ENCODE assay signal across 16 cellular contexts in the genomic region with DNA sequence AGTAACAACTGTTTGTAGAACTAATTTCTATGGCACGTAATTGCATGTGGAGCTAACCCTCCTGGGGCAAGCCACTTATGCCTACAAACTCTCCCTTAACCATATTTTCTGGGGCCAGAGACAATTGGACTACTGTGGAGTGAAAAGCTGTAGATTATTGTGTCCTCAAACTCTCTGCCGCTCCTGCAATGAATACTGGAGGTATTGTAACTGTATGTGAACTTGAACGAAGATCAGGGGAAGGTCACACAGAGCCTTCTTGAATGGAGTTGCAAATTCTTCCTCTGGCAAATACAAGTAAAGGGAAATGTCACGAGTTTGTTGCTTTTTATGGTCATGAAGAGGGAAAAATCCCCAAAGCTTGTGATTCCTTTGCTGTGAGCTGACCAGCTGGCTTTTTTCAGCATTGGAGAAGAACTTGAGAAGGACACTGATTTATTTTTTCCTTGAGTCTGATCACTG. TPM values are rescaled to one million over a fixed set of nuclear protein-coding genes. Genes with fewer than 3 reads are reported as not detected.
DNase-seq lines count a peak whose midpoint lies in the region; ATAC-seq and TF ChIP-seq lines count a peak whose summit lies in the region.
"Had no signal": no experiment of that assay in that cellular context is flagged by ENCODE, and none has a peak within 500 bp of the region (broad histone marks: within the 10 kb centered on the region; RNA-seq: fewer than 3 reads in every experiment).

No MANE protein-coding gene starts in this region.

- no peaks in the 10 kb centered on the region for H3K36me3 ChIP-seq in rectal smooth muscle tissue (ENCODE audit: control insufficient read depth, insufficient read depth, low read length)
- H3K36me3 ChIP-seq: right lobe of liver, SJSA1 had no signal

- POLR2A ChIA-PET in WTC11 (lab: Charles Lee), result no interaction called here

- H3K4me1 ChIP-seq in rectal smooth muscle tissue (ENCODE audit: control insufficient read depth, insufficient read depth, low read length), result peaks cover 26% of the 10 kb centered on the region

- no peaks in the 10 kb centered on the region for H3K36me3 Mint-ChIP-seq in WTC11
- H3K36me3 Mint-ChIP-seq in activated T-cell treated with anti-CD3 and anti-CD28 coated beads, Interleukin-2, amount 50 U/mL, for 4 hours (ENCODE audit: insufficient read depth), result no peaks in the 10 kb centered on the region
- H3K36me3 Mint-ChIP-seq: stimulated activated effector memory CD8-positive, alpha-beta T cell treated with anti-CD3 and anti-CD28 coated beads, Interleukin-12 subunit alpha, Interleukin-12 subunit beta, amount 100 ng/mL, for 72 hours had no signal

- H3K27me3 ChIP-seq in rectal smooth muscle tissue (ENCODE audit: control insufficient read depth, insufficient read depth, low read length), result no peaks in the 10 kb centered on the region
- H3K27me3 ChIP-seq: right lobe of liver, SJSA1 had no signal

- H3K9me3 Mint-ChIP-seq in WTC11, result no peaks in the 10 kb centered on the region
- H3K9me3 Mint-ChIP-seq in activated T-cell treated with anti-CD3 and anti-CD28 coated beads, Interleukin-2, amount 50 U/mL, for 4 hours, result no peaks in the 10 kb centered on the region
- H3K9me3 Mint-ChIP-seq: activated CD4-positive, alpha-beta memory T cell treated with anti-CD3 and anti-CD28 coated beads, Interleukin-2, amount 10 ng/mL, durations not matched to agents 7 days and 5 days; stimulated activated effector memory CD8-positive, alpha-beta T cell treated with anti-CD3 and anti-CD28 coated beads, Interleukin-12 subunit alpha, Interleukin-12 subunit beta, amount 100 ng/mL, for 72 hours had no signal

- peak overlapping the region; percentile 19 for H3K27ac ChIP-seq in rectal smooth muscle tissue (ENCODE audit: low read depth, low read length)
- H3K27ac ChIP-seq: right lobe of liver, SJSA1 had no signal

- peak; percentile 27 for DNase-seq in AG20443 (ENCODE audit: low spot score)
- no peak for DNase-seq in WTC11 (ENCODE audit: low spot score)
- peak; percentile 45 for DNase-seq in fibroblast of the aortic adventitia (ENCODE audit: low read depth)
- no peak for DNase-seq in SK-N-DZ (ENCODE audit: low spot score)
- DNase-seq in NCI-H2107 treated with DMSO at 0.1 percent for 48 hours (lab: John Stamatoyannopoulos, UW; ENCODE audit: unreplicated experiment), result no peak
- DNase-seq in activated T-cell treated with anti-CD3 and anti-CD28 coated beads, Interleukin-2, amount 50 U/mL, for 4 hours, result no peak
- DNase-seq: activated CD4-positive, alpha-beta memory T cell treated with anti-CD3 and anti-CD28 coated beads, Interleukin-2, amount 10 ng/mL, durations not matched to agents 7 days and 5 days; left cardiac atrium; naive thymus-derived CD4-positive, alpha-beta T cell; NCI-H1092; right lobe of liver had no signal

- ATAC-seq in WTC11, result no peak
- no peak for ATAC-seq in HG03342 (IDR thresholded peaks at IDR 0.05; ENCODE audit: unreplicated experiment)
- ATAC-seq in activated T-cell treated with anti-CD3 and anti-CD28 coated beads, Interleukin-2, amount 50 U/mL, for 4 hours, result no peak
- ATAC-seq: K562; naive thymus-derived CD4-positive, alpha-beta T cell; right lobe of liver; stimulated activated effector memory CD8-positive, alpha-beta T cell treated with anti-CD3 and anti-CD28 coated beads, Interleukin-12 subunit alpha, Interleukin-12 subunit beta, amount 100 ng/mL, for 72 hours had no signal

- CTCF ChIA-PET in WTC11 (lab: Charles Lee), result interaction anchor here (1.4 kb wide), 1 partner anchor 66 kb away, joined by 4 read pairs; no protein-coding TSS in a partner anchor

- H3K4me3 ChIP-seq in fibroblast of the aortic adventitia (ENCODE audit: low read depth, low read length), result no peak overlapping the region
- H3K4me3 ChIP-seq in rectal smooth muscle tissue (ENCODE audit: low read length), result no peak overlapping the region
- H3K4me3 ChIP-seq: K562, right lobe of liver, SJSA1 had no signal

- no peak for TF ChIP-seq CTCF in WTC11 (IDR thresholded peaks at IDR 0.05)
- no peak for TF ChIP-seq CTCF in fibroblast of the aortic adventitia (IDR thresholded peaks at IDR 0.05; ENCODE audit: insufficient read depth, low read length)

- no peak overlapping the region for H3K9ac ChIP-seq in rectal smooth muscle tissue (ENCODE audit: low read length)

- H3K27me3 Mint-ChIP-seq in WTC11 (ENCODE audit: low read depth), result no peaks in the 10 kb centered on the region
- H3K27me3 Mint-ChIP-seq in activated T-cell treated with anti-CD3 and anti-CD28 coated beads, Interleukin-2, amount 50 U/mL, for 4 hours (ENCODE audit: low read depth), result peaks cover 6% of the 10 kb centered on the region

- H3K27ac Mint-ChIP-seq in WTC11, result peak overlapping the region; percentile 28
- H3K27ac Mint-ChIP-seq: activated CD4-positive, alpha-beta memory T cell treated with anti-CD3 and anti-CD28 coated beads, Interleukin-2, amount 10 ng/mL, durations not matched to agents 7 days and 5 days; naive thymus-derived CD4-positive, alpha-beta T cell; stimulated activated effector memory CD8-positive, alpha-beta T cell treated with anti-CD3 and anti-CD28 coated beads, Interleukin-12 subunit alpha, Interleukin-12 subunit beta, amount 100 ng/mL, for 72 hours had no signal

- H3K4me3 Mint-ChIP-seq in WTC11, result no peak overlapping the region
- H3K4me3 Mint-ChIP-seq in activated T-cell treated with anti-CD3 and anti-CD28 coated beads, Interleukin-2, amount 50 U/mL, for 4 hours, result no peak overlapping the region
- H3K4me3 Mint-ChIP-seq: activated CD4-positive, alpha-beta memory T cell treated with anti-CD3 and anti-CD28 coated beads, Interleukin-2, amount 10 ng/mL, durations not matched to agents 7 days and 5 days; naive thymus-derived CD4-positive, alpha-beta T cell; stimulated activated effector memory CD8-positive, alpha-beta T cell treated with anti-CD3 and anti-CD28 coated beads, Interleukin-12 subunit alpha, Interleukin-12 subunit beta, amount 100 ng/mL, for 72 hours had no signal

- H3K4me1 Mint-ChIP-seq in WTC11, result peaks cover 43% of the 10 kb centered on the region
- H3K4me1 Mint-ChIP-seq in activated T-cell treated with anti-CD3 and anti-CD28 coated beads, Interleukin-2, amount 50 U/mL, for 4 hours (ENCODE audit: low read depth), result no peaks in the 10 kb centered on the region
- H3K4me1 Mint-ChIP-seq: activated CD4-positive, alpha-beta memory T cell treated with anti-CD3 and anti-CD28 coated beads, Interleukin-2, amount 10 ng/mL, durations not matched to agents 7 days and 5 days; naive thymus-derived CD4-positive, alpha-beta T cell; stimulated activated effector memory CD8-positive, alpha-beta T cell treated with anti-CD3 and anti-CD28 coated beads, Interleukin-12 subunit alpha, Interleukin-12 subunit beta, amount 100 ng/mL, for 72 hours had no signal

TF ChIP-seq in WTC11, 78 proteins besides CTCF, POLR2A, EP300 and RAD21 (continues in another document):
- TF ChIP-seq, protein P1, sequence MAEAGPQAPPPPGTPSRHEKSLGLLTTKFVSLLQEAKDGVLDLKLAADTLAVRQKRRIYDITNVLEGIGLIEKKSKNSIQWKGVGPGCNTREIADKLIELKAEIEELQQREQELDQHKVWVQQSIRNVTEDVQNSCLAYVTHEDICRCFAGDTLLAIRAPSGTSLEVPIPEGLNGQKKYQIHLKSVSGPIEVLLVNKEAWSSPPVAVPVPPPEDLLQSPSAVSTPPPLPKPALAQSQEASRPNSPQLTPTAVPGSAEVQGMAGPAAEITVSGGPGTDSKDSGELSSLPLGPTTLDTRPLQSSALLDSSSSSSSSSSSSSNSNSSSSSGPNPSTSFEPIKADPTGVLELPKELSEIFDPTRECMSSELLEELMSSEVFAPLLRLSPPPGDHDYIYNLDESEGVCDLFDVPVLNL (CRISPR knock-in tag; IDR thresholded peaks at IDR 0.05; ENCODE audit: borderline replicate concordance, low read depth), result no peak
- no peak for TF ChIP-seq SOX15 (CRISPR knock-in tag; IDR thresholded peaks at IDR 0.05)
- TF ChIP-seq EMX1 (CRISPR knock-in tag; IDR thresholded peaks at IDR 0.05), result no peak
- TF ChIP-seq OVOL2 (CRISPR knock-in tag; IDR thresholded peaks at IDR 0.05; ENCODE audit: borderline replicate concordance), result no peak
- no peak for TF ChIP-seq CREB1 (CRISPR knock-in tag; IDR thresholded peaks at IDR 0.05)
- TF ChIP-seq, protein P2, sequence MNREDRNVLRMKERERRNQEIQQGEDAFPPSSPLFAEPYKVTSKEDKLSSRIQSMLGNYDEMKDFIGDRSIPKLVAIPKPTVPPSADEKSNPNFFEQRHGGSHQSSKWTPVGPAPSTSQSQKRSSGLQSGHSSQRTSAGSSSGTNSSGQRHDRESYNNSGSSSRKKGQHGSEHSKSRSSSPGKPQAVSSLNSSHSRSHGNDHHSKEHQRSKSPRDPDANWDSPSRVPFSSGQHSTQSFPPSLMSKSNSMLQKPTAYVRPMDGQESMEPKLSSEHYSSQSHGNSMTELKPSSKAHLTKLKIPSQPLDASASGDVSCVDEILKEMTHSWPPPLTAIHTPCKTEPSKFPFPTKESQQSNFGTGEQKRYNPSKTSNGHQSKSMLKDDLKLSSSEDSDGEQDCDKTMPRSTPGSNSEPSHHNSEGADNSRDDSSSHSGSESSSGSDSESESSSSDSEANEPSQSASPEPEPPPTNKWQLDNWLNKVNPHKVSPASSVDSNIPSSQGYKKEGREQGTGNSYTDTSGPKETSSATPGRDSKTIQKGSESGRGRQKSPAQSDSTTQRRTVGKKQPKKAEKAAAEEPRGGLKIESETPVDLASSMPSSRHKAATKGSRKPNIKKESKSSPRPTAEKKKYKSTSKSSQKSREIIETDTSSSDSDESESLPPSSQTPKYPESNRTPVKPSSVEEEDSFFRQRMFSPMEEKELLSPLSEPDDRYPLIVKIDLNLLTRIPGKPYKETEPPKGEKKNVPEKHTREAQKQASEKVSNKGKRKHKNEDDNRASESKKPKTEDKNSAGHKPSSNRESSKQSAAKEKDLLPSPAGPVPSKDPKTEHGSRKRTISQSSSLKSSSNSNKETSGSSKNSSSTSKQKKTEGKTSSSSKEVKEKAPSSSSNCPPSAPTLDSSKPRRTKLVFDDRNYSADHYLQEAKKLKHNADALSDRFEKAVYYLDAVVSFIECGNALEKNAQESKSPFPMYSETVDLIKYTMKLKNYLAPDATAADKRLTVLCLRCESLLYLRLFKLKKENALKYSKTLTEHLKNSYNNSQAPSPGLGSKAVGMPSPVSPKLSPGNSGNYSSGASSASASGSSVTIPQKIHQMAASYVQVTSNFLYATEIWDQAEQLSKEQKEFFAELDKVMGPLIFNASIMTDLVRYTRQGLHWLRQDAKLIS (CRISPR knock-in tag; IDR thresholded peaks at IDR 0.05; ENCODE audit: borderline replicate concordance), result no peak
- TF ChIP-seq SP1 (CRISPR knock-in tag; conservative IDR thresholded peaks at IDR 0.05), result no peak
- TF ChIP-seq MXD4 (CRISPR knock-in tag; IDR thresholded peaks at IDR 0.05; ENCODE audit: borderline replicate concordance), result no peak
- TF ChIP-seq TEAD4 (CRISPR knock-in tag; IDR thresholded peaks at IDR 0.05), result no peak
- no peak for TF ChIP-seq IRF2 (CRISPR knock-in tag; IDR thresholded peaks at IDR 0.05; ENCODE audit: borderline replicate concordance, low read depth)

RNA-seq across cellular contexts. Expression of a gene that starts 18.2 kb away (rescaled TPM):
- total RNA-seq in WTC11 (2021) (64.2 to 90.0 TPM (median 65.0 TPM) in 3 replicates), fibroblast of the aortic adventitia (ENCODE audit: low replicate concordance) (196 and 349 TPM in 2 replicates)
- 57.6 and 58.4 TPM in 2 replicates for polyA plus RNA-seq in SK-N-DZ (2014; cell fraction: cytosol; rRNA removed)
- 40.2 and 47.6 TPM in 2 replicates for polyA plus RNA-seq in SK-N-DZ (2014; cell fraction: nucleus; rRNA removed)
- under 1 TPM; 0.63 to 0.91 (median 0.79) TPM for total RNA-seq in activated T-cell treated with anti-CD3 and anti-CD28 coated beads, Interleukin-2, amount 50 U/mL, for 4 hours
- polyA plus RNA-seq: naive thymus-derived CD4-positive, alpha-beta T cell had no signal

Comparison
In these comparisons a context has a peak if more than half of its experiments do, and no peak if none do; other contexts are left out.
1. DNase-seq: peak in AG20443 (single experiment) and fibroblast of the aortic adventitia (single experiment); none in WTC11 (single experiment), SK-N-DZ (single experiment), NCI-H2107 treated with DMSO at 0.1 percent for 48 hours (single experiment) and activated T-cell treated with anti-CD3 and anti-CD28 coated beads, Interleukin-2, amount 50 U/mL, for 4 hours (single experiment).
2. RNA of a gene that starts 18.2 kb away (total RNA-seq): 196 to 349 TPM in fibroblast of the aortic adventitia and 64.2 to 90.0 TPM in WTC11; 0.63 to 0.91 TPM in activated T-cell treated with anti-CD3 and anti-CD28 coated beads, Interleukin-2, amount 50 U/mL, for 4 hours; every median in the first group is over 10 times any median in the second.